ENCODE assay signal across 10 cellular contexts in genomic region chr14:50736932-50737419, GRCh38.
DNase-seq lines count a peak whose midpoint lies in the region; ATAC-seq lines count a peak whose summit lies in the region.
"Had no signal": no experiment of that assay in that cellular context is flagged by ENCODE, and none has a peak within 500 bp of the region (broad histone marks: within the 10 kb centered on the region; RNA-seq: fewer than 3 reads in every experiment).

No MANE protein-coding gene starts in this region.

- CTCF ChIA-PET in activated CD4-positive, alpha-beta T cell treated with anti-CD3 and anti-CD28 coated beads, Interleukin-2, amount 10 ng/mL, durations not matched to agents 7 days and 5 days (lab: Charles Lee), result interaction anchor here (0.7 to 3.9 kb wide), 4 partner anchors 12 to 40 kb away, joined by 3 to 20 read pairs (median 4); no protein-coding TSS in a partner anchor

- no peaks in the 10 kb centered on the region for H3K79me1 ChIP-seq in neuronal stem cell (ENCODE audit: low read depth, low read length)

- H3K27ac Mint-ChIP-seq in activated CD4-positive, alpha-beta T cell treated with anti-CD3 and anti-CD28 coated beads, Interleukin-2, amount 10 ng/mL, durations not matched to agents 7 days and 5 days, result peak overlapping the region; percentile 68
- no peak overlapping the region for H3K27ac Mint-ChIP-seq in activated T-cell treated with anti-CD3 and anti-CD28 coated beads, Interleukin-2, amount 50 U/mL, for 72 hours
- H3K27ac Mint-ChIP-seq in stimulated activated naive CD8-positive, alpha-beta T cell treated with anti-CD3 and anti-CD28 coated beads, Interleukin-15, Interleukin-2, amounts not matched to agents 100 ng/mL and 50 ng/mL, for 24 hours, result peak overlapping the region; percentile 28

- no peaks in the 10 kb centered on the region for H3K27me3 ChIP-seq in neuronal stem cell (ENCODE audit: control insufficient read depth in 3 of 3, insufficient read depth in 3 of 3, low read depth in 1 of 3, low read length in 3 of 3)
- H3K27me3 ChIP-seq: esophagus squamous epithelium had no signal

- no peak overlapping the region for H2AFZ ChIP-seq in neuronal stem cell (ENCODE audit: low read length)

- H4K91ac ChIP-seq in neuronal stem cell (ENCODE audit: low read depth, low read length, poor library complexity), result no peak overlapping the region

- H3K4me2 ChIP-seq in neuronal stem cell (ENCODE audit: insufficient read depth, low read length, poor library complexity, severe bottlenecking), result no peak overlapping the region

- no peak overlapping the region for H3K18ac ChIP-seq in neuronal stem cell (ENCODE audit: low read length)

- H3K27me3 Mint-ChIP-seq in activated CD4-positive, alpha-beta T cell treated with anti-CD3 and anti-CD28 coated beads, Interleukin-2, amount 10 ng/mL, durations not matched to agents 7 days and 5 days, result no peaks in the 10 kb centered on the region
- no peaks in the 10 kb centered on the region for H3K27me3 Mint-ChIP-seq in activated T-cell treated with anti-CD3 and anti-CD28 coated beads, Interleukin-2, amount 50 U/mL, for 72 hours (ENCODE audit: low read depth)
- no peaks in the 10 kb centered on the region for H3K27me3 Mint-ChIP-seq in stimulated activated naive CD8-positive, alpha-beta T cell treated with anti-CD3 and anti-CD28 coated beads, Interleukin-15, Interleukin-2, amounts not matched to agents 100 ng/mL and 50 ng/mL, for 24 hours

- H2AK5ac ChIP-seq in neuronal stem cell (ENCODE audit: low read depth, low read length), result no peak overlapping the region

- H2BK5ac ChIP-seq in neuronal stem cell (ENCODE audit: low read length), result no peak overlapping the region

- H3K4me1 Mint-ChIP-seq in activated CD4-positive, alpha-beta T cell treated with anti-CD3 and anti-CD28 coated beads, Interleukin-2, amount 10 ng/mL, durations not matched to agents 7 days and 5 days, result peaks cover 41% of the 10 kb centered on the region
- H3K4me1 Mint-ChIP-seq in activated T-cell treated with anti-CD3 and anti-CD28 coated beads, Interleukin-2, amount 50 U/mL, for 72 hours (ENCODE audit: low read depth), result peaks cover 53% of the 10 kb centered on the region
- H3K4me1 Mint-ChIP-seq in stimulated activated naive CD8-positive, alpha-beta T cell treated with anti-CD3 and anti-CD28 coated beads, Interleukin-15, Interleukin-2, amounts not matched to agents 100 ng/mL and 50 ng/mL, for 24 hours (ENCODE audit: low read depth), result peaks cover 47% of the 10 kb centered on the region

- no peaks in the 10 kb centered on the region for H3K9me3 Mint-ChIP-seq in activated CD4-positive, alpha-beta T cell treated with anti-CD3 and anti-CD28 coated beads, Interleukin-2, amount 10 ng/mL, durations not matched to agents 7 days and 5 days
- H3K9me3 Mint-ChIP-seq in activated T-cell treated with anti-CD3 and anti-CD28 coated beads, Interleukin-2, amount 50 U/mL, for 72 hours, result no peaks in the 10 kb centered on the region
- H3K9me3 Mint-ChIP-seq in stimulated activated naive CD8-positive, alpha-beta T cell treated with anti-CD3 and anti-CD28 coated beads, Interleukin-15, Interleukin-2, amounts not matched to agents 100 ng/mL and 50 ng/mL, for 24 hours, result no peaks in the 10 kb centered on the region

- DNase-seq in activated CD4-positive, alpha-beta T cell treated with anti-CD3 and anti-CD28 coated beads, Interleukin-2, amount 10 ng/mL, durations not matched to agents 7 days and 5 days, result peak; percentile 16
- no peak for DNase-seq in activated CD4-positive, alpha-beta T cell treated with anti-CD3 and anti-CD28 coated beads for 1 hour
- DNase-seq in activated T-cell treated with anti-CD3 and anti-CD28 coated beads, Interleukin-2, amount 50 U/mL, for 72 hours, result peak; percentile 68 to 75
- DNase-seq in neuronal stem cell (ENCODE audit: low spot score) (no peak), HT-29 (ENCODE audit: low spot score) (no peak), cerebellar cortex (ENCODE audit: low spot score) (no peak)
- DNase-seq: esophagus squamous epithelium, psoas muscle had no signal

- H2BK12ac ChIP-seq in neuronal stem cell (ENCODE audit: low read length), result no peak overlapping the region

- H3K4me3 ChIP-seq in neuronal stem cell (ENCODE audit: low read length in 2 of 2), result no peak overlapping the region
- H3K4me3 ChIP-seq: esophagus squamous epithelium, psoas muscle had no signal

- no peak overlapping the region for H3K14ac ChIP-seq in neuronal stem cell (ENCODE audit: low read length)

- no peak overlapping the region for H3K9ac ChIP-seq in neuronal stem cell (ENCODE audit: low read depth, low read length, poor library complexity)

- WGBS in neuronal stem cell (ENCODE audit: extremely low coverage in 2 of 2, insufficient read length in 2 of 2, insufficient replicate concordance in 1 of 2), 2 donors, result no CpG with 5 or more reads among the region's 6 CpGs

- no peak overlapping the region for H2BK120ac ChIP-seq in neuronal stem cell (ENCODE audit: low read depth, low read length)

- H3K4ac ChIP-seq in neuronal stem cell (ENCODE audit: low read length), result no peak overlapping the region

- no peaks in the 10 kb centered on the region for H3K4me1 ChIP-seq in neuronal stem cell (ENCODE audit: control insufficient read depth in 2 of 2, insufficient read depth in 1 of 2, low read depth in 1 of 2, low read length in 2 of 2)

- no peak overlapping the region for H2BK15ac ChIP-seq in neuronal stem cell (ENCODE audit: low read length)

- no peak overlapping the region for H3K23ac ChIP-seq in neuronal stem cell (ENCODE audit: low read depth, low read length, poor library complexity)

- peak; percentile 89 for ATAC-seq in HG02884 (IDR thresholded peaks at IDR 0.05; ENCODE audit: unreplicated experiment)
- peak; percentile 96 to 97 for ATAC-seq in activated T-cell treated with anti-CD3 and anti-CD28 coated beads, Interleukin-2, amount 50 U/mL, for 72 hours (replicated peaks in 1 of 2)
- ATAC-seq: psoas muscle had no signal

- no peak overlapping the region for H3K4me3 Mint-ChIP-seq in activated CD4-positive, alpha-beta T cell treated with anti-CD3 and anti-CD28 coated beads, Interleukin-2, amount 10 ng/mL, durations not matched to agents 7 days and 5 days
- H3K4me3 Mint-ChIP-seq in activated T-cell treated with anti-CD3 and anti-CD28 coated beads, Interleukin-2, amount 50 U/mL, for 72 hours, result peak overlapping the region; percentile 22 to 23
- no peak overlapping the region for H3K4me3 Mint-ChIP-seq in stimulated activated naive CD8-positive, alpha-beta T cell treated with anti-CD3 and anti-CD28 coated beads, Interleukin-15, Interleukin-2, amounts not matched to agents 100 ng/mL and 50 ng/mL, for 24 hours

- no peaks in the 10 kb centered on the region for H3K9me3 ChIP-seq in neuronal stem cell (replicated peaks in 1 of 2; ENCODE audit: control insufficient read depth in 2 of 2, insufficient read depth in 1 of 2, low read depth in 1 of 2, low read length in 2 of 2)
- H3K9me3 ChIP-seq: esophagus squamous epithelium, psoas muscle had no signal

- no peak overlapping the region for H3K27ac ChIP-seq in neuronal stem cell (replicated peaks; ENCODE audit: low read length)
- H3K27ac ChIP-seq: esophagus squamous epithelium, psoas muscle had no signal

- no peak overlapping the region for H4K8ac ChIP-seq in neuronal stem cell (ENCODE audit: low read depth, low read length)

- POLR2A ChIA-PET in activated CD4-positive, alpha-beta T cell treated with anti-CD3 and anti-CD28 coated beads, Interleukin-2, amount 10 ng/mL, durations not matched to agents 7 days and 5 days (lab: Charles Lee), result no interaction called here

- H3K36me3 ChIP-seq in neuronal stem cell (replicated peaks in 1 of 2; ENCODE audit: control insufficient read depth in 2 of 2, insufficient read depth in 2 of 2, low read length in 2 of 2), result peaks cover 28 to 94% of the 10 kb centered on the region in 2 donors

- H3K36me3 Mint-ChIP-seq in activated CD4-positive, alpha-beta T cell treated with anti-CD3 and anti-CD28 coated beads, Interleukin-2, amount 10 ng/mL, durations not matched to agents 7 days and 5 days (ENCODE audit: low read depth), result peaks cover 66% of the 10 kb centered on the region
- H3K36me3 Mint-ChIP-seq in activated T-cell treated with anti-CD3 and anti-CD28 coated beads, Interleukin-2, amount 50 U/mL, for 72 hours (ENCODE audit: insufficient read depth in 2 of 2), result peaks cover 12 to 26% of the 10 kb centered on the region in 2 donors
- H3K36me3 Mint-ChIP-seq in stimulated activated naive CD8-positive, alpha-beta T cell treated with anti-CD3 and anti-CD28 coated beads, Interleukin-15, Interleukin-2, amounts not matched to agents 100 ng/mL and 50 ng/mL, for 24 hours (ENCODE audit: low read depth), result peaks cover 68% of the 10 kb centered on the region

Comparison
In these comparisons a context has a peak if more than half of its experiments do, and no peak if none do; other contexts are left out.
1. DNase-seq: peak in activated CD4-positive, alpha-beta T cell treated with anti-CD3 and anti-CD28 coated beads, Interleukin-2, amount 10 ng/mL, durations not matched to agents 7 days and 5 days (single experiment) and activated T-cell treated with anti-CD3 and anti-CD28 coated beads, Interleukin-2, amount 50 U/mL, for 72 hours (2 of 2); none in activated CD4-positive, alpha-beta T cell treated with anti-CD3 and anti-CD28 coated beads for 1 hour (single experiment), neuronal stem cell (single experiment), HT-29 (single experiment) and cerebellar cortex (single experiment).
2. H3K4me3 Mint-ChIP-seq: peak in activated T-cell treated with anti-CD3 and anti-CD28 coated beads, Interleukin-2, amount 50 U/mL, for 72 hours (2 of 2); none in activated CD4-positive, alpha-beta T cell treated with anti-CD3 and anti-CD28 coated beads, Interleukin-2, amount 10 ng/mL, durations not matched to agents 7 days and 5 days (single experiment) and stimulated activated naive CD8-positive, alpha-beta T cell treated with anti-CD3 and anti-CD28 coated beads, Interleukin-15, Interleukin-2, amounts not matched to agents 100 ng/mL and 50 ng/mL, for 24 hours (single experiment).